Comparison of ENCODE assay signal across 8 cellular contexts in the genomic region with DNA sequence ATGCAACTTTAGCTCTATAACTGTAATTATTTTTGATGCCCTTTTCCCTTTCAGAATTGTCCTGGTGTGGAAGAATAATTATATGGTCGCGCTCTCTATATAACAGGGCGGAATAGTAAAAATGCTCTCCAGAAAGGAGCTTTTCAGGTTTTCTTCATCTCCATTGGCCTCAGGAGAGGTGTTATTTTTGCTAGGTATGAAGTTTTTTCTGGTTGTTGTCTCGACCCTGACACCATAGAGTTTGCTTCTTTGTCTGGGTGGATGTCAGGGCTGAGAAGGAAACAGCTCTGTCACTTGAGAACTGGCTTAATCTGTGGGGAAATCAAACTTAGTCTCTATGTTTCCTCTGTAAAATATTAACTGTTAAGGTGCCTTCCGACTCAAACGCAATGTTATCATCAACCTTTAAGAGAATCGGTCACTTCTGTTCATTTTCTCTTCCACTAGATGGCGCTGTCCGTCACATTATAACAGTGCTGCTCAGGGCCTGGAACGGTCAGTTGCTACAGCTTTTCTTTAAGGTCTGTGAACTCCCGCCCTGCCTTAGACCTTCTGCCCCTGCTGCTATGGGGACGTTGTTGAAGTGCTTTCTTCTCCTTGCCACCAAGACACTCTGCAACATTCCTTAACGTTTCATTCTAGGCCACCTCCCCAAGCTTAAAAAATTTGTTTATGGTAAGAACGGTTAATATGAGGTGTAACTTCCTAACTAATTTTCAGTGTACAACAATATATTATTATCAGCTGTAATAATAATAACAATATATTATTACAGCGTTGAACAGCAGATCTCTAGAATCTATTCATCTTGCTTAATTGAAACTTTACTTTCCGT. TPM values are rescaled to one million over a fixed set of nuclear protein-coding genes. Genes with fewer than 3 reads are reported as not detected.
DNase-seq lines count a peak whose midpoint lies in the region; ATAC-seq and TF ChIP-seq lines count a peak whose summit lies in the region.

No MANE protein-coding gene starts in this region.

- H3K4me3 ChIP-seq in Panc1 (ENCODE audit: low read depth in 2 of 2, low read length in 2 of 2) (no peak overlapping the region), H7 (ENCODE audit: insufficient read depth, low read depth, low read length) (no peak overlapping the region)

- POLR2A ChIA-PET in Panc1 (lab: Charles Lee): no interaction called here

- H3K4me3 Mint-ChIP-seq in activated T-cell treated with anti-CD3 and anti-CD28 coated beads, Interleukin-2, amount 50 U/mL, for 24 hours: no peak overlapping the region

- no peaks in the 10 kb centered on the region for H3K9me3 ChIP-seq in Panc1 (ENCODE audit: control insufficient read depth, insufficient read depth, low read depth, low read length)

- no peaks in the 10 kb centered on the region for H3K27me3 ChIP-seq in Panc1 (ENCODE audit: control insufficient read depth, insufficient read depth, low read length)
- H3K27me3 ChIP-seq in H7 (ENCODE audit: control insufficient read depth, insufficient read depth, low read length): no peaks in the 10 kb centered on the region

- intact Hi-C loops in Panc1 (cut with micrococcal nuclease; ENCODE audit: unreplicated experiment): loop anchor here (1.0 to 2.0 kb wide), 3 partner anchors 60 to 330 kb away; no protein-coding TSS in a partner anchor

- no TSS peak for BruUV-seq in Panc1 (replicated peaks; lab: Mats Ljungman, UMichigan)

- ATAC-seq in Panc1 (peak; percentile 92), omental fat pad (ENCODE audit: low FRiP score) (no peak)

- H3K4me1 Mint-ChIP-seq in activated T-cell treated with anti-CD3 and anti-CD28 coated beads, Interleukin-2, amount 50 U/mL, for 24 hours (ENCODE audit: low read depth): peaks cover 3% of the 10 kb centered on the region

- in situ Hi-C loops in Panc1 (cut with HindIII; ENCODE audit: low pct_unique_long_range_greater_than_20kb, low sequenced_read_pairs): no loop called here

- H3K27ac Mint-ChIP-seq in activated T-cell treated with anti-CD3 and anti-CD28 coated beads, Interleukin-2, amount 50 U/mL, for 24 hours: no peak overlapping the region

- TF ChIP-seq CTCF in LNCAP (IDR thresholded peaks at IDR 0.05) (peak; percentile 77), Panc1 (IDR thresholded peaks at IDR 0.05) (peak; percentile 65), omental fat pad (IDR thresholded peaks at IDR 0.05) (peak in 2 of 3 donors; percentile 57 to 75)

- H3K4me1 ChIP-seq in Panc1 (ENCODE audit: control insufficient read depth, insufficient read depth, low read length): no peaks in the 10 kb centered on the region

- H3K27ac ChIP-seq in Panc1 (ENCODE audit: low read length): no peak overlapping the region

- H3K36me3 Mint-ChIP-seq in activated T-cell treated with anti-CD3 and anti-CD28 coated beads, Interleukin-2, amount 50 U/mL, for 24 hours (ENCODE audit: low read depth): no peaks in the 10 kb centered on the region

- DNase-seq in GF-D8 (lab: John Stamatoyannopoulos, UW): peak; percentile 30
- peak; percentile 80 for DNase-seq in H4 (ENCODE audit: low spot score)
- peak; percentile 20 for DNase-seq in Panc1 (ENCODE audit: low read depth, low spot score)
- peak; percentile 41 for DNase-seq in activated T-cell treated with anti-CD3 and anti-CD28 coated beads, Interleukin-2, amount 50 U/mL, for 24 hours
- peak; percentile 61 for DNase-seq in fibroblast of the conjunctiva (ENCODE audit: low read depth)
- peak; percentile 32 for DNase-seq in omental fat pad (ENCODE audit: low spot score)
- DNase-seq in H7: no peak

- peaks cover 18% of the 10 kb centered on the region for H3K27me3 Mint-ChIP-seq in activated T-cell treated with anti-CD3 and anti-CD28 coated beads, Interleukin-2, amount 50 U/mL, for 24 hours

- H3K36me3 ChIP-seq in Panc1 (ENCODE audit: control insufficient read depth, insufficient read depth, low read length) (no peaks in the 10 kb centered on the region), H7 (replicated peaks; ENCODE audit: control insufficient read depth, insufficient read depth, low read length) (no peaks in the 10 kb centered on the region)

- CTCF ChIA-PET in Panc1 (lab: Charles Lee): interaction anchor here (0.7 to 1.5 kb wide), 5 partner anchors 58 to 920 kb away, joined by 3 to 9 read pairs (median 4); no protein-coding TSS in a partner anchor

- no peaks in the 10 kb centered on the region for H3K9me3 Mint-ChIP-seq in activated T-cell treated with anti-CD3 and anti-CD28 coated beads, Interleukin-2, amount 50 U/mL, for 24 hours

RNA-seq across cellular contexts. Expression of gene SERPINB12, which starts 23.8 kb away (rescaled TPM):
- not detected in 2 replicates for total RNA-seq in H4 (2014; rRNA removed; shearing (Covaris generic))
- total RNA-seq in Panc1 (2021; ENCODE audit: unreplicated experiment) (not detected), omental fat pad (not detected)
- not detected for polyA plus RNA-seq in Panc1 (2012; ENCODE audit: insufficient read length)
- not detected in 2 replicates for total RNA-seq in H7 (2014; rRNA removed; shearing (Covaris generic))

RNA-seq across cellular contexts. Expression of gene SERPINB5, which starts 41.6 kb away (rescaled TPM):
- total RNA-seq in H4 (2014; rRNA removed; shearing (Covaris generic)): 1.1 TPM in 1 of 2 replicates, not detected in the other
- not detected for total RNA-seq in Panc1 (2021; ENCODE audit: unreplicated experiment)
- not detected for polyA plus RNA-seq in Panc1 (2012; ENCODE audit: insufficient read length)
- not detected for total RNA-seq in omental fat pad
- total RNA-seq in H7 (2014; rRNA removed; shearing (Covaris generic)): 0.07 and 0.28 TPM in 2 replicates
